1 cellular context compared by ENCODE assay signal in genomic region chr6:169454204-169454871, GRCh38.
TF ChIP-seq lines count a peak whose summit lies in the region.

No MANE protein-coding gene starts in this region.

TF ChIP-seq in K562, 482 proteins besides CTCF, POLR2A, EP300 and RAD21 (continued from another document and continues in another):
- TF ChIP-seq TEAD1 (CRISPR knock-in tag; IDR thresholded peaks at IDR 0.05) (peak in 1 of 2 experiments; percentile 66; a peak in 2 of 4 replicates), MECOM (CRISPR knock-in tag; IDR thresholded peaks at IDR 0.05) (peak; percentile 91), GABPB1 (CRISPR knock-in tag; IDR thresholded peaks at IDR 0.05) (no peak), ZBTB1 (CRISPR knock-in tag; IDR thresholded peaks at IDR 0.05; ENCODE audit: borderline replicate concordance, low read depth) (no peak), PURB (CRISPR knock-in tag; IDR thresholded peaks at IDR 0.05; ENCODE audit: low read depth) (no peak), HDAC3 (IDR thresholded peaks at IDR 0.05; ENCODE audit: borderline replicate concordance, partially characterized antibody) (peak; percentile 22), ZFX (CRISPR knock-in tag; IDR thresholded peaks at IDR 0.05) (no peak), SMARCC2 (IDR thresholded peaks at IDR 0.05; ENCODE audit: low read depth) (no peak), THAP12 (CRISPR knock-in tag; IDR thresholded peaks at IDR 0.05) (no peak), NFATC3 (IDR thresholded peaks at IDR 0.05) (no peak), NFIC (IDR thresholded peaks at IDR 0.05) (0 out of 2 replicates have a peak, but pooled peaks have one; percentile 19), TCF3 (CRISPR knock-in tag; IDR thresholded peaks at IDR 0.05) (peak; percentile 57), ZNF134 (CRISPR knock-in tag; conservative IDR thresholded peaks at IDR 0.05) (no peak), ZBTB40 (IDR thresholded peaks at IDR 0.05) (no peak), ZBTB40 (CRISPR knock-in tag; IDR thresholded peaks at IDR 0.05) (no peak), ZNF282 (CRISPR knock-in tag; IDR thresholded peaks at IDR 0.05) (no peak), MEIS2 (IDR thresholded peaks at IDR 0.05; ENCODE audit: partially characterized antibody) (peak; percentile 40), ETV1 (tag; conservative IDR thresholded peaks at IDR 0.05; ENCODE audit: low read depth) (no peak), POLR3A (IDR thresholded peaks at IDR 0.05; ENCODE audit: borderline replicate concordance, extremely low read depth, insufficient read depth, insufficient read length) (no peak), NR2C2 (CRISPR knock-in tag; IDR thresholded peaks at IDR 0.05) (no peak), NR2C2 (tag; IDR thresholded peaks at IDR 0.05) (no peak), CBFA2T3 (IDR thresholded peaks at IDR 0.05) (peak; percentile 83), CHCHD3 (CRISPR knock-in tag; IDR thresholded peaks at IDR 0.05) (no peak), POLR2AphosphoS2 (IDR thresholded peaks at IDR 0.05; ENCODE audit: low read length) (no peak), RFX7 (CRISPR knock-in tag; IDR thresholded peaks at IDR 0.05) (no peak), CTBP1 (IDR thresholded peaks at IDR 0.05; ENCODE audit: borderline replicate concordance) (peak; percentile 87), MBD2 (IDR thresholded peaks at IDR 0.05; ENCODE audit: borderline replicate concordance, low read depth) (no peak), NCOR1 (IDR thresholded peaks at IDR 0.05) (peak; percentile 60), BHLHE40 (IDR thresholded peaks at IDR 0.05; ENCODE audit: low read length) (peak; percentile 76), PTRF (tag; IDR thresholded peaks at IDR 0.05) (no peak), HEY1 (CRISPR knock-in tag; IDR thresholded peaks at IDR 0.05; ENCODE audit: borderline replicate concordance) (no peak), CCNT2 (IDR thresholded peaks at IDR 0.05; ENCODE audit: borderline replicate concordance, extremely low read depth, insufficient read length, low read depth, low read length) (no peak), ADNP (tag; IDR thresholded peaks at IDR 0.05) (no peak), SNRNP70 (optimal IDR thresholded peaks at IDR 0.05; ENCODE audit: low read depth, low read length) (no peak), ILK (tag; IDR thresholded peaks at IDR 0.05; ENCODE audit: borderline replicate concordance, low read depth) (no peak), DNMT1 (IDR thresholded peaks at IDR 0.05) (no peak), PML (IDR thresholded peaks at IDR 0.05; ENCODE audit: low read length) (peak; percentile 54; the same call in 1 of the 2 replicates)
- TF ChIP-seq, protein P1, sequence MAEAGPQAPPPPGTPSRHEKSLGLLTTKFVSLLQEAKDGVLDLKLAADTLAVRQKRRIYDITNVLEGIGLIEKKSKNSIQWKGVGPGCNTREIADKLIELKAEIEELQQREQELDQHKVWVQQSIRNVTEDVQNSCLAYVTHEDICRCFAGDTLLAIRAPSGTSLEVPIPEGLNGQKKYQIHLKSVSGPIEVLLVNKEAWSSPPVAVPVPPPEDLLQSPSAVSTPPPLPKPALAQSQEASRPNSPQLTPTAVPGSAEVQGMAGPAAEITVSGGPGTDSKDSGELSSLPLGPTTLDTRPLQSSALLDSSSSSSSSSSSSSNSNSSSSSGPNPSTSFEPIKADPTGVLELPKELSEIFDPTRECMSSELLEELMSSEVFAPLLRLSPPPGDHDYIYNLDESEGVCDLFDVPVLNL (CRISPR knock-in tag; IDR thresholded peaks at IDR 0.05; ENCODE audit: low read depth): no peak
- TF ChIP-seq, protein P2, sequence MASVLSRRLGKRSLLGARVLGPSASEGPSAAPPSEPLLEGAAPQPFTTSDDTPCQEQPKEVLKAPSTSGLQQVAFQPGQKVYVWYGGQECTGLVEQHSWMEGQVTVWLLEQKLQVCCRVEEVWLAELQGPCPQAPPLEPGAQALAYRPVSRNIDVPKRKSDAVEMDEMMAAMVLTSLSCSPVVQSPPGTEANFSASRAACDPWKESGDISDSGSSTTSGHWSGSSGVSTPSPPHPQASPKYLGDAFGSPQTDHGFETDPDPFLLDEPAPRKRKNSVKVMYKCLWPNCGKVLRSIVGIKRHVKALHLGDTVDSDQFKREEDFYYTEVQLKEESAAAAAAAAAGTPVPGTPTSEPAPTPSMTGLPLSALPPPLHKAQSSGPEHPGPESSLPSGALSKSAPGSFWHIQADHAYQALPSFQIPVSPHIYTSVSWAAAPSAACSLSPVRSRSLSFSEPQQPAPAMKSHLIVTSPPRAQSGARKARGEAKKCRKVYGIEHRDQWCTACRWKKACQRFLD (CRISPR knock-in tag; IDR thresholded peaks at IDR 0.05): 0 out of 2 replicates have a peak, but pooled peaks have one; percentile 36
- TF ChIP-seq, protein P3, sequence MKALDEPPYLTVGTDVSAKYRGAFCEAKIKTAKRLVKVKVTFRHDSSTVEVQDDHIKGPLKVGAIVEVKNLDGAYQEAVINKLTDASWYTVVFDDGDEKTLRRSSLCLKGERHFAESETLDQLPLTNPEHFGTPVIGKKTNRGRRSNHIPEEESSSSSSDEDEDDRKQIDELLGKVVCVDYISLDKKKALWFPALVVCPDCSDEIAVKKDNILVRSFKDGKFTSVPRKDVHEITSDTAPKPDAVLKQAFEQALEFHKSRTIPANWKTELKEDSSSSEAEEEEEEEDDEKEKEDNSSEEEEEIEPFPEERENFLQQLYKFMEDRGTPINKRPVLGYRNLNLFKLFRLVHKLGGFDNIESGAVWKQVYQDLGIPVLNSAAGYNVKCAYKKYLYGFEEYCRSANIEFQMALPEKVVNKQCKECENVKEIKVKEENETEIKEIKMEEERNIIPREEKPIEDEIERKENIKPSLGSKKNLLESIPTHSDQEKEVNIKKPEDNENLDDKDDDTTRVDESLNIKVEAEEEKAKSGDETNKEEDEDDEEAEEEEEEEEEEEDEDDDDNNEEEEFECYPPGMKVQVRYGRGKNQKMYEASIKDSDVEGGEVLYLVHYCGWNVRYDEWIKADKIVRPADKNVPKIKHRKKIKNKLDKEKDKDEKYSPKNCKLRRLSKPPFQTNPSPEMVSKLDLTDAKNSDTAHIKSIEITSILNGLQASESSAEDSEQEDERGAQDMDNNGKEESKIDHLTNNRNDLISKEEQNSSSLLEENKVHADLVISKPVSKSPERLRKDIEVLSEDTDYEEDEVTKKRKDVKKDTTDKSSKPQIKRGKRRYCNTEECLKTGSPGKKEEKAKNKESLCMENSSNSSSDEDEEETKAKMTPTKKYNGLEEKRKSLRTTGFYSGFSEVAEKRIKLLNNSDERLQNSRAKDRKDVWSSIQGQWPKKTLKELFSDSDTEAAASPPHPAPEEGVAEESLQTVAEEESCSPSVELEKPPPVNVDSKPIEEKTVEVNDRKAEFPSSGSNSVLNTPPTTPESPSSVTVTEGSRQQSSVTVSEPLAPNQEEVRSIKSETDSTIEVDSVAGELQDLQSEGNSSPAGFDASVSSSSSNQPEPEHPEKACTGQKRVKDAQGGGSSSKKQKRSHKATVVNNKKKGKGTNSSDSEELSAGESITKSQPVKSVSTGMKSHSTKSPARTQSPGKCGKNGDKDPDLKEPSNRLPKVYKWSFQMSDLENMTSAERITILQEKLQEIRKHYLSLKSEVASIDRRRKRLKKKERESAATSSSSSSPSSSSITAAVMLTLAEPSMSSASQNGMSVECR (CRISPR knock-in tag; IDR thresholded peaks at IDR 0.05): no peak
- TF ChIP-seq, protein P4, sequence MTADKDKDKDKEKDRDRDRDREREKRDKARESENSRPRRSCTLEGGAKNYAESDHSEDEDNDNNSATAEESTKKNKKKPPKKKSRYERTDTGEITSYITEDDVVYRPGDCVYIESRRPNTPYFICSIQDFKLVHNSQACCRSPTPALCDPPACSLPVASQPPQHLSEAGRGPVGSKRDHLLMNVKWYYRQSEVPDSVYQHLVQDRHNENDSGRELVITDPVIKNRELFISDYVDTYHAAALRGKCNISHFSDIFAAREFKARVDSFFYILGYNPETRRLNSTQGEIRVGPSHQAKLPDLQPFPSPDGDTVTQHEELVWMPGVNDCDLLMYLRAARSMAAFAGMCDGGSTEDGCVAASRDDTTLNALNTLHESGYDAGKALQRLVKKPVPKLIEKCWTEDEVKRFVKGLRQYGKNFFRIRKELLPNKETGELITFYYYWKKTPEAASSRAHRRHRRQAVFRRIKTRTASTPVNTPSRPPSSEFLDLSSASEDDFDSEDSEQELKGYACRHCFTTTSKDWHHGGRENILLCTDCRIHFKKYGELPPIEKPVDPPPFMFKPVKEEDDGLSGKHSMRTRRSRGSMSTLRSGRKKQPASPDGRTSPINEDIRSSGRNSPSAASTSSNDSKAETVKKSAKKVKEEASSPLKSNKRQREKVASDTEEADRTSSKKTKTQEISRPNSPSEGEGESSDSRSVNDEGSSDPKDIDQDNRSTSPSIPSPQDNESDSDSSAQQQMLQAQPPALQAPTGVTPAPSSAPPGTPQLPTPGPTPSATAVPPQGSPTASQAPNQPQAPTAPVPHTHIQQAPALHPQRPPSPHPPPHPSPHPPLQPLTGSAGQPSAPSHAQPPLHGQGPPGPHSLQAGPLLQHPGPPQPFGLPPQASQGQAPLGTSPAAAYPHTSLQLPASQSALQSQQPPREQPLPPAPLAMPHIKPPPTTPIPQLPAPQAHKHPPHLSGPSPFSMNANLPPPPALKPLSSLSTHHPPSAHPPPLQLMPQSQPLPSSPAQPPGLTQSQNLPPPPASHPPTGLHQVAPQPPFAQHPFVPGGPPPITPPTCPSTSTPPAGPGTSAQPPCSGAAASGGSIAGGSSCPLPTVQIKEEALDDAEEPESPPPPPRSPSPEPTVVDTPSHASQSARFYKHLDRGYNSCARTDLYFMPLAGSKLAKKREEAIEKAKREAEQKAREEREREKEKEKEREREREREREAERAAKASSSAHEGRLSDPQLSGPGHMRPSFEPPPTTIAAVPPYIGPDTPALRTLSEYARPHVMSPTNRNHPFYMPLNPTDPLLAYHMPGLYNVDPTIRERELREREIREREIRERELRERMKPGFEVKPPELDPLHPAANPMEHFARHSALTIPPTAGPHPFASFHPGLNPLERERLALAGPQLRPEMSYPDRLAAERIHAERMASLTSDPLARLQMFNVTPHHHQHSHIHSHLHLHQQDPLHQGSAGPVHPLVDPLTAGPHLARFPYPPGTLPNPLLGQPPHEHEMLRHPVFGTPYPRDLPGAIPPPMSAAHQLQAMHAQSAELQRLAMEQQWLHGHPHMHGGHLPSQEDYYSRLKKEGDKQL (CRISPR knock-in tag; IDR thresholded peaks at IDR 0.05; ENCODE audit: borderline replicate concordance): no peak
